Comparison of ENCODE assay signal across 7 cellular contexts in genomic region chr1:9385392-9385791, GRCh38.
DNase-seq lines count a peak whose midpoint lies in the region; ATAC-seq and TF ChIP-seq lines count a peak whose summit lies in the region.
"Not testable (repeated sequence)": the region's sequence is repeated elsewhere in the genome, so short reads cannot be mapped to it uniquely, and the experiment has no call there.

No MANE protein-coding gene starts in this region.

- H3K27ac Mint-ChIP-seq in GM23338: 0 out of 2 replicates have a peak overlapping the region, but pooled peaks have one; percentile 31
- peak overlapping the region; percentile 82 for H3K27ac Mint-ChIP-seq in mesothelial cell of epicardium

- H3K9me3 Mint-ChIP-seq in GM23338, mesothelial cell of epicardium: not testable (repeated sequence)

- TF ChIP-seq CTCF in GM23338 (conservative IDR thresholded peaks at IDR 0.05; ENCODE audit: low read depth in 2 of 2); adrenal gland (IDR thresholded peaks at IDR 0.05); dorsolateral prefrontal cortex (IDR thresholded peaks at IDR 0.05 in 54 of 56, conservative IDR thresholded peaks at IDR 0.05 in 2 of 56; ENCODE audit: low read depth in 1 of 56, partially characterized antibody in 56 of 56); left ventricle myocardium inferior (IDR thresholded peaks at IDR 0.05; ENCODE audit: borderline replicate concordance); mesothelial cell of epicardium (IDR thresholded peaks at IDR 0.05; ENCODE audit: unreplicated experiment); smooth muscle cell (IDR thresholded peaks at IDR 0.05; ENCODE audit: borderline replicate concordance, insufficient read depth, poor library complexity, severe bottlenecking): not testable (repeated sequence)

- H4K91ac ChIP-seq in trophoblast cell (ENCODE audit: low read depth, low read length): peak overlapping the region; percentile 98

- H2BK12ac ChIP-seq in trophoblast cell (ENCODE audit: low read length): peak overlapping the region; percentile 99

- H3K4me3 Mint-ChIP-seq in GM23338, mesothelial cell of epicardium: not testable (repeated sequence)

- not testable (repeated sequence) for H3K9ac ChIP-seq in trophoblast cell (ENCODE audit: low read length); smooth muscle cell (ENCODE audit: low read depth)

- intact Hi-C loops in adrenal gland (cut with DNase I); left ventricle myocardium inferior (cut with micrococcal nuclease): not testable (repeated sequence)
- intact Hi-C loops in dorsolateral prefrontal cortex (cut with DNase I): loop anchor here in 1 of 2 donors (5.0 kb wide), 1 partner anchor 93 kb away; the partner anchor contains the start of gene SPSB1

- H3K27me3 ChIP-seq in GM23338 (ENCODE audit: insufficient read depth); adrenal gland; dorsolateral prefrontal cortex; left ventricle myocardium inferior (ENCODE audit: low read depth); trophoblast cell (ENCODE audit: insufficient read depth, low read length); smooth muscle cell (ENCODE audit: low read depth): not testable (repeated sequence)

- H3K27me3 Mint-ChIP-seq in GM23338 (ENCODE audit: insufficient read depth, low read depth, poor library complexity): peaks cover 10% of the 10 kb centered on the region
- H3K27me3 Mint-ChIP-seq in mesothelial cell of epicardium (ENCODE audit: low read depth): not testable (repeated sequence)

- peak overlapping the region; percentile 74 for H3K18ac ChIP-seq in trophoblast cell (ENCODE audit: low read length)

- not testable (repeated sequence) for H3K36me3 ChIP-seq in GM23338 (ENCODE audit: insufficient read depth); adrenal gland (replicated peaks in 1 of 2); left ventricle myocardium inferior; trophoblast cell (ENCODE audit: control insufficient read depth in 1 of 2, insufficient read depth in 2 of 2, low read length in 2 of 2); smooth muscle cell (ENCODE audit: low read depth)

- H3K4me1 ChIP-seq in GM23338 (ENCODE audit: insufficient read depth); smooth muscle cell (ENCODE audit: low read depth): not testable (repeated sequence)
- H3K4me1 ChIP-seq in adrenal gland (replicated peaks in 1 of 2): peaks cover 27 to 28% of the 10 kb centered on the region in 2 donors
- peaks cover 38% of the 10 kb centered on the region for H3K4me1 ChIP-seq in left ventricle myocardium inferior
- H3K4me1 ChIP-seq in trophoblast cell (ENCODE audit: control insufficient read depth in 1 of 2, insufficient read depth in 2 of 2, low read length in 2 of 2): peaks cover 38 to 44% of the 10 kb centered on the region in 2 experiments

- not testable (repeated sequence) for ATAC-seq in GM23338

- not testable (repeated sequence) for DNase-seq in GM23338 (ENCODE audit: low spot score); adrenal gland; dorsolateral prefrontal cortex; left ventricle myocardium inferior; mesothelial cell of epicardium (ENCODE audit: low spot score in 2 of 2, unreplicated experiment in 2 of 2); trophoblast cell; smooth muscle cell (lab: John Stamatoyannopoulos, UW; ENCODE audit: unreplicated experiment)

- peak overlapping the region; percentile 93 for H3K14ac ChIP-seq in trophoblast cell (ENCODE audit: low read length)

- H3K4ac ChIP-seq in trophoblast cell (ENCODE audit: low read depth, low read length): peak overlapping the region; percentile 41

- H2BK120ac ChIP-seq in trophoblast cell (ENCODE audit: insufficient read depth, low read length, poor library complexity): peak overlapping the region; percentile 88

- H2AFZ ChIP-seq in GM23338: peak overlapping the region; percentile 43; the same call in 1 of the 2 replicates
- not testable (repeated sequence) for H2AFZ ChIP-seq in trophoblast cell (ENCODE audit: insufficient read depth, low read length, poor library complexity); smooth muscle cell (ENCODE audit: low read depth)

- not testable (repeated sequence) for H3K4me3 ChIP-seq in GM23338; adrenal gland; dorsolateral prefrontal cortex; left ventricle myocardium inferior; trophoblast cell (ENCODE audit: low read depth, low read length); smooth muscle cell

- H3K4me1 Mint-ChIP-seq in GM23338: not testable (repeated sequence)
- H3K4me1 Mint-ChIP-seq in mesothelial cell of epicardium: peaks cover 34% of the 10 kb centered on the region

- not testable (repeated sequence) for H4K12ac ChIP-seq in trophoblast cell (ENCODE audit: low read depth, low read length)

- peak overlapping the region; percentile 94 for H2AK5ac ChIP-seq in trophoblast cell (ENCODE audit: low read length)

- 77 to 90% (median 88%) methylated on average over 8 to 10 of the region's 10 CpGs for WGBS in adrenal gland, 4 donors
- no CpG with 5 or more reads among the region's 10 CpGs for WGBS in trophoblast cell (ENCODE audit: extremely low coverage, insufficient coverage, insufficient read length)
- 93% methylated on average over 10 of the region's 10 CpGs for WGBS in smooth muscle cell (ENCODE audit: low lambda C conversion rate)

- not testable (repeated sequence) for H3K9me2 ChIP-seq in GM23338 (ENCODE audit: insufficient read depth)

- H3K4me2 ChIP-seq in GM23338; trophoblast cell (ENCODE audit: low read length): not testable (repeated sequence)
- H3K4me2 ChIP-seq in smooth muscle cell: peak overlapping the region; percentile 71

- peak overlapping the region; percentile 19 for H2BK5ac ChIP-seq in trophoblast cell (ENCODE audit: low read depth, low read length, poor library complexity)

- not testable (repeated sequence) for H3K79me2 ChIP-seq in GM23338 (replicated peaks; ENCODE audit: insufficient read depth); trophoblast cell (ENCODE audit: control insufficient read depth, insufficient read depth, low read length, poor library complexity); smooth muscle cell (ENCODE audit: low read depth)

- peaks cover 59% of the 10 kb centered on the region for H3K79me1 ChIP-seq in trophoblast cell (ENCODE audit: low read length)

- H3K27ac ChIP-seq in GM23338 (ENCODE audit: low read depth): not testable (repeated sequence)
- H3K27ac ChIP-seq in adrenal gland: peak overlapping the region in 3 of 5 donors; percentile 57 to 71 (median 60)
- peak overlapping the region in 58 of 59 donors; percentile 33 to 100 (median 97) for H3K27ac ChIP-seq in dorsolateral prefrontal cortex
- H3K27ac ChIP-seq in left ventricle myocardium inferior (replicated peaks): peak overlapping the region; percentile 78
- peak overlapping the region; percentile 74 for H3K27ac ChIP-seq in trophoblast cell (ENCODE audit: low read depth, low read length)
- peak overlapping the region; percentile 43 for H3K27ac ChIP-seq in smooth muscle cell (ENCODE audit: low read depth)

- not testable (repeated sequence) for H3K9me3 ChIP-seq in adrenal gland (replicated peaks in 1 of 3); left ventricle myocardium inferior (replicated peaks); trophoblast cell (ENCODE audit: insufficient read depth, low read depth, low read length); smooth muscle cell (replicated peaks; ENCODE audit: low read depth)

- H3K36me3 Mint-ChIP-seq in GM23338 (ENCODE audit: low read depth); mesothelial cell of epicardium: not testable (repeated sequence)

- H4K8ac ChIP-seq in trophoblast cell (ENCODE audit: low read depth, low read length): peak overlapping the region; percentile 64

- not testable (repeated sequence) for H3F3A ChIP-seq in GM23338 (replicated peaks; ENCODE audit: low read depth); smooth muscle cell (ENCODE audit: low read depth)

- H4K20me1 ChIP-seq in GM23338 (replicated peaks; ENCODE audit: insufficient read depth); smooth muscle cell (ENCODE audit: low read depth): not testable (repeated sequence)

- not testable (repeated sequence) for H3K23ac ChIP-seq in trophoblast cell (ENCODE audit: low read length)

- not testable (repeated sequence) for TF ChIP-seq POLR2A in adrenal gland (IDR thresholded peaks at IDR 0.05)
